ENCODE assay signal across 16 cellular contexts in genomic region chr5:178399723-178400115, GRCh38.
DNase-seq lines count a peak whose midpoint lies in the region; FAIRE-seq and TF ChIP-seq lines count a peak whose summit lies in the region.
"Had no signal": no experiment of that assay in that cellular context is flagged by ENCODE, and none has a peak within 500 bp of the region (broad histone marks: within the 10 kb centered on the region; RNA-seq: fewer than 3 reads in every experiment).

No MANE protein-coding gene starts in this region.

- DNase-seq in NCI-H1092 treated with DMSO at 0.1 percent for 48 hours (lab: John Stamatoyannopoulos, UW) (peak; percentile 64), NCI-H1092 (lab: John Stamatoyannopoulos, UW) (no peak), ELF-1 (ENCODE audit: low read depth, low spot score) (peak; percentile 4), kidney (peak; percentile 4), progenitor cell of endocrine pancreas (ENCODE audit: low spot score, unreplicated experiment) (no peak), BE2C (no peak), NCI-H774 (lab: John Stamatoyannopoulos, UW) (no peak), OCI-M2 (lab: John Stamatoyannopoulos, UW; ENCODE audit: unreplicated experiment) (no peak)
- DNase-seq: DMS53, HCEC 1CT, MV-4-11, NCI-H1436 treated with DMSO at 0.1 percent for 48 hours, NCI-H2081, NCI-H2227 treated with DMSO at 0.1 percent for 48 hours had no signal

- H3K4me3 Mint-ChIP-seq in progenitor cell of endocrine pancreas (ENCODE audit: low read depth): no peak overlapping the region

- no peaks in the 10 kb centered on the region for H3K36me3 Mint-ChIP-seq in progenitor cell of endocrine pancreas (ENCODE audit: insufficient read depth)

- no peak for TF ChIP-seq CTCF in kidney (IDR thresholded peaks at IDR 0.05; ENCODE audit: borderline replicate concordance, extremely low read depth, insufficient read depth)
- no peak for TF ChIP-seq CTCF in progenitor cell of endocrine pancreas (IDR thresholded peaks at IDR 0.05; ENCODE audit: unreplicated experiment)
- TF ChIP-seq CTCF in BE2C (IDR thresholded peaks at IDR 0.05; ENCODE audit: low read depth, low read length): no peak

- H3K4me1 ChIP-seq in kidney (ENCODE audit: control insufficient read depth in 1 of 2, insufficient read depth in 1 of 2, low read depth in 1 of 2, low read length in 2 of 2): no peaks in the 10 kb centered on the region
- H3K4me1 ChIP-seq in BE2C: no peaks in the 10 kb centered on the region

- H3K36me3 ChIP-seq in kidney (ENCODE audit: control insufficient read depth in 1 of 2, insufficient read depth in 2 of 2, low read length in 2 of 2) (no peaks in the 10 kb centered on the region), BE2C (no peaks in the 10 kb centered on the region)

- no peak overlapping the region for H3K27ac ChIP-seq in kidney (ENCODE audit: low read depth in 2 of 2, low read length in 2 of 2)
- H3K27ac ChIP-seq: 22Rv1, C4-2B had no signal

- no peaks in the 10 kb centered on the region for H3K27me3 ChIP-seq in BE2C

- no peak for FAIRE-seq in kidney (lab: Jason Lieb, UNC)

- intact Hi-C loops in kidney (cut with DNase I): no loop called here

- no peak overlapping the region for H3K9ac ChIP-seq in kidney (ENCODE audit: low read length in 2 of 2)

- peak overlapping the region; percentile 62 for H3K27ac Mint-ChIP-seq in progenitor cell of endocrine pancreas

- no peaks in the 10 kb centered on the region for H3K9me3 ChIP-seq in kidney (ENCODE audit: control insufficient read depth in 1 of 2, low read length in 2 of 2)
- no peaks in the 10 kb centered on the region for H3K9me3 ChIP-seq in BE2C

- no peak overlapping the region for H3K4me3 ChIP-seq in kidney (ENCODE audit: low read length in 2 of 2)
- H3K4me3 ChIP-seq in BE2C (ENCODE audit: low read depth, low read length): no peak overlapping the region

- no peaks in the 10 kb centered on the region for H3K9me3 Mint-ChIP-seq in progenitor cell of endocrine pancreas (ENCODE audit: low read depth)

- H3K27me3 Mint-ChIP-seq in progenitor cell of endocrine pancreas: peaks cover 2% of the 10 kb centered on the region

- H3K4me1 Mint-ChIP-seq in progenitor cell of endocrine pancreas (ENCODE audit: low read depth): peaks cover 7% of the 10 kb centered on the region

Comparison
In these comparisons a context has a peak if more than half of its experiments do, and no peak if none do; other contexts are left out.
1. DNase-seq: peak in NCI-H1092 treated with DMSO at 0.1 percent for 48 hours (single experiment), ELF-1 (single experiment) and kidney (single experiment); none in NCI-H1092 (single experiment), progenitor cell of endocrine pancreas (single experiment), BE2C (single experiment), NCI-H774 (single experiment) and OCI-M2 (single experiment).